Comparison of ENCODE assay signal across 1 cellular context in the genomic region with DNA sequence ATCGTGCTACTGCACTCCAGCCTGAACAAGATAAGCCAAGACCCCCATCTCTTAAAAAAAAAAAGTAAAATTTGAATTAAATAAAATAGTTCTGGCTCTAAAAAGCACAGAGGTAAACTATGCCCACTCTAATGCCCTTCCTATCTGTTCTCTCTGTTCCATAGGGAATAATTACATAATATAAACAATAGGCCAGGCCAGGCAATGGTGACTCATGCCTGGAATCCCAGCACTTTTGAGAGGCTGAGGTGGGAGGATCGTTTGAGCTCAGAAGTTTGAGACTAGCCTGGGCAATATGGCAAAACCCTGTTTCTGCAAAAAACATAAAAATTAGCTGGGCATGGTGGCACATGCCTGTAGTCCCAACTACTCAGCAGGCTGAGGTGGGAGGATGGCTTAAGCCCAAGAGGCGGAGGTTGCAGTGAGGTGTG.
TF ChIP-seq lines count a peak whose summit lies in the region.

No MANE protein-coding gene starts in this region.

TF ChIP-seq in endothelial cell of umbilical vein, 7 proteins besides CTCF, POLR2A, EP300 and RAD21:
- TF ChIP-seq JUN (IDR thresholded peaks at IDR 0.05; ENCODE audit: borderline replicate concordance, insufficient read depth, insufficient read length, low read depth) (peak; percentile 68), FOS (IDR thresholded peaks at IDR 0.05; ENCODE audit: borderline replicate concordance, insufficient read depth, low read length) (peak; percentile 76), MYC (IDR thresholded peaks at IDR 0.05; ENCODE audit: low read depth, low read length) (no peak)
